ENCODE assay signal across 8 cellular contexts in the genomic region with DNA sequence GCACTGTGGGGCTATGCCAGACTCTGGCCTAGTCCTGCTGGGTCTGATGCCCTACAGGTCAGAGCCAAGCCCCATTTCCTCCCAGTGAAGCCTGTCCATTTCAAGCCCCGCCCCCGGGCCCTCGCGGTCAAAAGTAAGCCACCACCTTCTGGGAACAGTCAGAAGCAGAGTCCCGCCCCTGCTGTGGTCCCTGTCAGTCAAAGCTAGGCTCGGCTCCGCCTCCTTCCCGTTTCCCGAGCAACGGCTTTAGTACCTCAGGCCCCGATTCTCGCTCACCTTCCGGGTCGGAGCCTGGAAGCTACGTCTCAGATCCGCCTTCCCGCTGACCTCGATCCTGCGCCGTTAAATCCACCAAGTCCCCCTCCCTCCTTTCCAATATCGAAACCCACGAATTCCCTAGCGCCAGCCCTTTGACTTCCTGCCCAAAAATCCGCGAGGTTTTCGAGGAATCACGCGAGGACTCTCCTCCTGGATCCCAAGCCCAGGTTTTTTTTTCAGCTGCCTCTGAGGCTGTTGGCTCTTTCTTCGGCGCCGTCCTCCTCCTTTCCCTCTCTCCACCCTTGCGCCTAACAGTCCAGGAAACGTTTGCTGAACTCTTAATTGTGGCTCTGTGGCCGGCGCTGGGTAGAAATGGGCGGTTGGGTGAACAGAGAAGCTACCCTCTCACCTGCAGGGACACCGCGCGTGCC. TPM values are rescaled to one million over a fixed set of nuclear protein-coding genes. Genes with fewer than 3 reads are reported as not detected.
DNase-seq lines count a peak whose midpoint lies in the region; ATAC-seq and TF ChIP-seq lines count a peak whose summit lies in the region.

No MANE protein-coding gene starts in this region.

- DNase-seq in AG10803 (ENCODE audit: low read depth): peak; percentile 96
- peak; percentile 50 to 88 for DNase-seq in NCI-H446 (lab: John Stamatoyannopoulos, UW)
- DNase-seq in activated CD4-positive, alpha-beta T cell treated with anti-CD3 and anti-CD28 coated beads for 1 hour: peak; percentile 72
- peak; percentile 98 for DNase-seq in chondrocyte (ENCODE audit: low spot score)
- peak; percentile 99 for DNase-seq in kidney tubule cell (ENCODE audit: low spot score)
- DNase-seq in stimulated activated CD4-positive, alpha-beta T cell treated with anti-CD3 and anti-CD28 coated beads, Interleukin-1b, Interleukin-23, amount 100 ng/mL, for 1 hour (ENCODE audit: low read depth in 2 of 2): peak; percentile 46 to 71

- ATAC-seq in GM19025 (IDR thresholded peaks at IDR 0.05; ENCODE audit: low read depth, unreplicated experiment) (peak; percentile 97), HG03280 (IDR thresholded peaks at IDR 0.05; ENCODE audit: unreplicated experiment) (peak; percentile 93)

- H3K4me3 Mint-ChIP-seq in chondrocyte (ENCODE audit: unreplicated experiment): peak overlapping the region; percentile 88

- peaks cover 10% of the 10 kb centered on the region for H3K27me3 Mint-ChIP-seq in chondrocyte (ENCODE audit: low read depth)

- H3K27ac Mint-ChIP-seq in chondrocyte (ENCODE audit: unreplicated experiment): peak overlapping the region; percentile 99

- H3K4me3 ChIP-seq in AG10803 (ENCODE audit: low read length): peak overlapping the region; percentile 69

- peaks cover 11% of the 10 kb centered on the region for H3K36me3 Mint-ChIP-seq in chondrocyte (ENCODE audit: low read depth)

- no peaks in the 10 kb centered on the region for H3K9me3 Mint-ChIP-seq in chondrocyte (ENCODE audit: low read depth)

- peaks cover 26% of the 10 kb centered on the region for H3K4me1 Mint-ChIP-seq in chondrocyte (ENCODE audit: low read depth)

- no peak for TF ChIP-seq CTCF in AG10803 (conservative IDR thresholded peaks at IDR 0.05; ENCODE audit: low read length)
- no peak for TF ChIP-seq CTCF in chondrocyte (IDR thresholded peaks at IDR 0.05)

RNA-seq across cellular contexts. Expression of a gene that starts 11.8 kb away (rescaled TPM):
- total RNA-seq in chondrocyte: 92.4 to 101 TPM (median 96.9 TPM) in 3 replicates

RNA-seq across cellular contexts. Expression of a gene that starts 11.9 kb away (rescaled TPM):
- 1.4 to 1.8 TPM (median 1.7 TPM) in 3 replicates for total RNA-seq in chondrocyte

RNA-seq across cellular contexts. Expression of a gene that starts 19.0 kb away (rescaled TPM):
- total RNA-seq in chondrocyte: 18.9 to 43.4 TPM (median 19.8 TPM) in 3 replicates

RNA-seq across cellular contexts. Expression of a gene that starts 43.2 kb away (rescaled TPM):
- 58.9 to 80.7 TPM (median 79.4 TPM) in 3 replicates for total RNA-seq in chondrocyte

RNA-seq across cellular contexts. Expression of a gene that starts 55.5 kb away (rescaled TPM):
- 4.8 to 6.6 TPM (median 5.4 TPM) in 3 replicates for total RNA-seq in chondrocyte

Comparison
In these comparisons a context has a peak if more than half of its experiments do, and no peak if none do; other contexts are left out.
1. Peak in every context shown above with its lines: DNase-seq, ATAC-seq and H3K4me3 ChIP-seq.